In the genomic region with DNA sequence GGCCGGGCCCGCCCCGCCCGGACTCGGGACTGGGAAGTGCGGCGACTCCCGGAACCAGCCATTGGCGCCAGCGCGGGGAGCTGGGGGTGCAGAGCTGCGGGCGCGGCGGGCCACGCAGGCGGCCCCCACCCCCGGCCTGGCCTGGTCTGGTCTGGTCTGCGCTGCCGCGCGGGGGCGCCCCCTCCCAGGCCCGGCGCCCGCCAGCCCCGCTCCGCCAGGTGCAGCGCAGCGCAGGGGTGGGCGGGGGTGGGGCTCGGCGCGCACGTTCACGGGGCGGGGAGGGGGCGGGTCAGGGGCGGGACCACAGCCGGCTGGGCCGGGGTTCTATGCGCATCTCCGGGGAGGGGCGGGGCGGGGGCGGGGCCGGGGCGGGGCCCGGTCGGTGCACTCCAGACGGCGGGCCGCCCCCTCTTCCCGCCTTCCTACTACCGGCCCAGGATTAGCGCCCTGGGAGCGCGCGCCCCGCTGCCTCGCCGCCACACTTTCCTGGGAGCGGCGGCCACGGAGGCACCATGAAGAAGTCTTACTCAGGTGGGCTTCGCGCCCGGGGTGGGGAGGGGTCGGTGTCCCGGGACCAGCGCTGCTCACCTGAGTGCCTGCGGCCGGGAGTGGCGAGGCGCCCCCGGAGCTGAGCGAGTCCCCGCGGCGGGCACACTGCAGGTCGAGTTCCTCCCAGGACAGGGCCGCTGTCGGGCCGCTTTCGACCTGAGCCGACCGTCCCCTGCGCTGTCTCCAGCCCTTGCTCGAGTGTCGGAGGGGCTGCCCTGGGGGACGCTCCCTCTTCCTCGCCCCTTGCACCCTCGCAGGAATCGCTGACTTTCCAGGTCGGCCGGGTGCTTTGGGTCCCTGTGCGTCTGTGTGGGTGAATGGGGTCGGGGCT, we compare ENCODE assay signal across 1 cellular context.
TF ChIP-seq lines count a peak whose summit lies in the region.

No MANE protein-coding gene starts in this region.

TF ChIP-seq in HepG2, 621 proteins besides CTCF, POLR2A, EP300 and RAD21 (continued from another document and continues in another):
- TF ChIP-seq, protein P1, sequence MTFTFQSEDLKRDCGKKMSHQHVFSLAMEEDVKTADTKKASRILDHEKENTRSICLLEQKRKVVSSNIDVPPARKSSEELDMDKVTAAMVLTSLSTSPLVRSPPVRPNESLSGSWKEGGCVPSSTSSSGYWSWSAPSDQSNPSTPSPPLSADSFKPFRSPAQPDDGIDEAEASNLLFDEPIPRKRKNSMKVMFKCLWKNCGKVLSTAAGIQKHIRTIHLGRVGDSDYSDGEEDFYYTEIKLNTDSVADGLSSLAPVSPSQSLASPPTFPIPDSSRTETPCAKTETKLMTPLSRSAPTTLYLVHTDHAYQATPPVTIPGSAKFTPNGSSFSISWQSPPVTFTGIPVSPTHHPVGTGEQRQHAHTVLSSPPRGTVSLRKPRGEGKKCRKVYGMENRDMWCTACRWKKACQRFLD (CRISPR knock-in tag; IDR thresholded peaks at IDR 0.05; ENCODE audit: borderline replicate concordance): 0 out of 2 replicates have a peak, but pooled peaks have one; percentile 39
- TF ChIP-seq, protein P2, sequence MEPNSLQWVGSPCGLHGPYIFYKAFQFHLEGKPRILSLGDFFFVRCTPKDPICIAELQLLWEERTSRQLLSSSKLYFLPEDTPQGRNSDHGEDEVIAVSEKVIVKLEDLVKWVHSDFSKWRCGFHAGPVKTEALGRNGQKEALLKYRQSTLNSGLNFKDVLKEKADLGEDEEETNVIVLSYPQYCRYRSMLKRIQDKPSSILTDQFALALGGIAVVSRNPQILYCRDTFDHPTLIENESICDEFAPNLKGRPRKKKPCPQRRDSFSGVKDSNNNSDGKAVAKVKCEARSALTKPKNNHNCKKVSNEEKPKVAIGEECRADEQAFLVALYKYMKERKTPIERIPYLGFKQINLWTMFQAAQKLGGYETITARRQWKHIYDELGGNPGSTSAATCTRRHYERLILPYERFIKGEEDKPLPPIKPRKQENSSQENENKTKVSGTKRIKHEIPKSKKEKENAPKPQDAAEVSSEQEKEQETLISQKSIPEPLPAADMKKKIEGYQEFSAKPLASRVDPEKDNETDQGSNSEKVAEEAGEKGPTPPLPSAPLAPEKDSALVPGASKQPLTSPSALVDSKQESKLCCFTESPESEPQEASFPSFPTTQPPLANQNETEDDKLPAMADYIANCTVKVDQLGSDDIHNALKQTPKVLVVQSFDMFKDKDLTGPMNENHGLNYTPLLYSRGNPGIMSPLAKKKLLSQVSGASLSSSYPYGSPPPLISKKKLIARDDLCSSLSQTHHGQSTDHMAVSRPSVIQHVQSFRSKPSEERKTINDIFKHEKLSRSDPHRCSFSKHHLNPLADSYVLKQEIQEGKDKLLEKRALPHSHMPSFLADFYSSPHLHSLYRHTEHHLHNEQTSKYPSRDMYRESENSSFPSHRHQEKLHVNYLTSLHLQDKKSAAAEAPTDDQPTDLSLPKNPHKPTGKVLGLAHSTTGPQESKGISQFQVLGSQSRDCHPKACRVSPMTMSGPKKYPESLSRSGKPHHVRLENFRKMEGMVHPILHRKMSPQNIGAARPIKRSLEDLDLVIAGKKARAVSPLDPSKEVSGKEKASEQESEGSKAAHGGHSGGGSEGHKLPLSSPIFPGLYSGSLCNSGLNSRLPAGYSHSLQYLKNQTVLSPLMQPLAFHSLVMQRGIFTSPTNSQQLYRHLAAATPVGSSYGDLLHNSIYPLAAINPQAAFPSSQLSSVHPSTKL (CRISPR knock-in tag; IDR thresholded peaks at IDR 0.05): peak; percentile 30; the same call in 1 of the 2 replicates
- TF ChIP-seq, protein P3, sequence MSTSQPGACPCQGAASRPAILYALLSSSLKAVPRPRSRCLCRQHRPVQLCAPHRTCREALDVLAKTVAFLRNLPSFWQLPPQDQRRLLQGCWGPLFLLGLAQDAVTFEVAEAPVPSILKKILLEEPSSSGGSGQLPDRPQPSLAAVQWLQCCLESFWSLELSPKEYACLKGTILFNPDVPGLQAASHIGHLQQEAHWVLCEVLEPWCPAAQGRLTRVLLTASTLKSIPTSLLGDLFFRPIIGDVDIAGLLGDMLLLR (CRISPR knock-in tag; IDR thresholded peaks at IDR 0.05): no peak
- TF ChIP-seq CBFB (CRISPR knock-in tag; IDR thresholded peaks at IDR 0.05) (no peak), HOXA3 (CRISPR knock-in tag; IDR thresholded peaks at IDR 0.05) (peak; percentile 40; the same call in 1 of the 2 replicates), ZNF569 (CRISPR knock-in tag; IDR thresholded peaks at IDR 0.05; ENCODE audit: borderline replicate concordance) (no peak), MED1 (CRISPR knock-in tag; IDR thresholded peaks at IDR 0.05) (peak; percentile 62), ZNF225 (CRISPR knock-in tag; IDR thresholded peaks at IDR 0.05) (peak; percentile 89; the same call in 1 of the 2 replicates), IKZF4 (CRISPR knock-in tag; IDR thresholded peaks at IDR 0.05; ENCODE audit: borderline replicate concordance, low read depth, not compliant biosample characterization) (peak; percentile 39), PCBP1 (IDR thresholded peaks at IDR 0.05; ENCODE audit: borderline replicate concordance, low read depth, low read length) (0 out of 2 replicates have a peak, but pooled peaks have one; percentile 9), GATA4 (IDR thresholded peaks at IDR 0.05; ENCODE audit: borderline replicate concordance, low read depth) (no peak), NCOR1 (IDR thresholded peaks at IDR 0.05; ENCODE audit: borderline replicate concordance, low read length) (no peak; the same call in 1 of the 2 replicates), CCAR2 (optimal IDR thresholded peaks at IDR 0.05; ENCODE audit: low read depth, low read length) (no peak), CREM (IDR thresholded peaks at IDR 0.05) (no peak), CREM (CRISPR knock-in tag; IDR thresholded peaks at IDR 0.05) (no peak), ZNF678 (CRISPR knock-in tag; IDR thresholded peaks at IDR 0.05) (peak; percentile 91; the same call in 1 of the 2 replicates), ZNF292 (CRISPR knock-in tag; IDR thresholded peaks at IDR 0.05; ENCODE audit: borderline replicate concordance, low read depth) (no peak), CEBPB (IDR thresholded peaks at IDR 0.05; ENCODE audit: borderline replicate concordance, low read depth, low read length) (no peak), ZNF124 (CRISPR knock-in tag; IDR thresholded peaks at IDR 0.05) (peak; percentile 70), CHD4 (IDR thresholded peaks at IDR 0.05; ENCODE audit: borderline replicate concordance, low read length) (no peak), ZNF333 (CRISPR knock-in tag; IDR thresholded peaks at IDR 0.05; ENCODE audit: borderline replicate concordance) (no peak), GATAD1 (CRISPR knock-in tag; IDR thresholded peaks at IDR 0.05) (no peak), ZNF577 (CRISPR knock-in tag; IDR thresholded peaks at IDR 0.05; ENCODE audit: borderline replicate concordance, low read depth) (no peak), ONECUT2 (CRISPR knock-in tag; IDR thresholded peaks at IDR 0.05) (no peak)
- TF ChIP-seq, protein P4, sequence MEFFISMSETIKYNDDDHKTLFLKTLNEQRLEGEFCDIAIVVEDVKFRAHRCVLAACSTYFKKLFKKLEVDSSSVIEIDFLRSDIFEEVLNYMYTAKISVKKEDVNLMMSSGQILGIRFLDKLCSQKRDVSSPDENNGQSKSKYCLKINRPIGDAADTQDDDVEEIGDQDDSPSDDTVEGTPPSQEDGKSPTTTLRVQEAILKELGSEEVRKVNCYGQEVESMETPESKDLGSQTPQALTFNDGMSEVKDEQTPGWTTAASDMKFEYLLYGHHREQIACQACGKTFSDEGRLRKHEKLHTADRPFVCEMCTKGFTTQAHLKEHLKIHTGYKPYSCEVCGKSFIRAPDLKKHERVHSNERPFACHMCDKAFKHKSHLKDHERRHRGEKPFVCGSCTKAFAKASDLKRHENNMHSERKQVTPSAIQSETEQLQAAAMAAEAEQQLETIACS (CRISPR knock-in tag; IDR thresholded peaks at IDR 0.05): peak; percentile 70
- TF ChIP-seq, protein P5, sequence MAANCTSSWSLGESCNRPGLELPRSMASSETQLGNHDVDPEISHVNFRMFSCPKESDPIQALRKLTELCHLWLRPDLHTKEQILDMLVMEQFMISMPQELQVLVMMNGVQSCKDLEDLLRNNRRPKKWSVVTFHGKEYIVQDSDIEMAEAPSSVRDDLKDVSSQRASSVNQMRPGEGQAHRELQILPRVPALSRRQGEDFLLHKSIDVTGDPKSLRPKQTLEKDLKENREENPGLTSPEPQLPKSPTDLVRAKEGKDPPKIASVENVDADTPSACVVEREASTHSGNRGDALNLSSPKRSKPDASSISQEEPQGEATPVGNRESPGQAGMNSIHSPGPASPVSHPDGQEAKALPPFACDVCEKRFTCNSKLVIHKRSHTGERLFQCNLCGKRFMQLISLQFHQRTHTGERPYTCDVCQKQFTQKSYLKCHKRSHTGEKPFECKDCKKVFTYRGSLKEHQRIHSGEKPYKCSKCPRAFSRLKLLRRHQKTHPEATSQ (CRISPR knock-in tag; IDR thresholded peaks at IDR 0.05; ENCODE audit: borderline replicate concordance): no peak
- TF ChIP-seq, protein P6, sequence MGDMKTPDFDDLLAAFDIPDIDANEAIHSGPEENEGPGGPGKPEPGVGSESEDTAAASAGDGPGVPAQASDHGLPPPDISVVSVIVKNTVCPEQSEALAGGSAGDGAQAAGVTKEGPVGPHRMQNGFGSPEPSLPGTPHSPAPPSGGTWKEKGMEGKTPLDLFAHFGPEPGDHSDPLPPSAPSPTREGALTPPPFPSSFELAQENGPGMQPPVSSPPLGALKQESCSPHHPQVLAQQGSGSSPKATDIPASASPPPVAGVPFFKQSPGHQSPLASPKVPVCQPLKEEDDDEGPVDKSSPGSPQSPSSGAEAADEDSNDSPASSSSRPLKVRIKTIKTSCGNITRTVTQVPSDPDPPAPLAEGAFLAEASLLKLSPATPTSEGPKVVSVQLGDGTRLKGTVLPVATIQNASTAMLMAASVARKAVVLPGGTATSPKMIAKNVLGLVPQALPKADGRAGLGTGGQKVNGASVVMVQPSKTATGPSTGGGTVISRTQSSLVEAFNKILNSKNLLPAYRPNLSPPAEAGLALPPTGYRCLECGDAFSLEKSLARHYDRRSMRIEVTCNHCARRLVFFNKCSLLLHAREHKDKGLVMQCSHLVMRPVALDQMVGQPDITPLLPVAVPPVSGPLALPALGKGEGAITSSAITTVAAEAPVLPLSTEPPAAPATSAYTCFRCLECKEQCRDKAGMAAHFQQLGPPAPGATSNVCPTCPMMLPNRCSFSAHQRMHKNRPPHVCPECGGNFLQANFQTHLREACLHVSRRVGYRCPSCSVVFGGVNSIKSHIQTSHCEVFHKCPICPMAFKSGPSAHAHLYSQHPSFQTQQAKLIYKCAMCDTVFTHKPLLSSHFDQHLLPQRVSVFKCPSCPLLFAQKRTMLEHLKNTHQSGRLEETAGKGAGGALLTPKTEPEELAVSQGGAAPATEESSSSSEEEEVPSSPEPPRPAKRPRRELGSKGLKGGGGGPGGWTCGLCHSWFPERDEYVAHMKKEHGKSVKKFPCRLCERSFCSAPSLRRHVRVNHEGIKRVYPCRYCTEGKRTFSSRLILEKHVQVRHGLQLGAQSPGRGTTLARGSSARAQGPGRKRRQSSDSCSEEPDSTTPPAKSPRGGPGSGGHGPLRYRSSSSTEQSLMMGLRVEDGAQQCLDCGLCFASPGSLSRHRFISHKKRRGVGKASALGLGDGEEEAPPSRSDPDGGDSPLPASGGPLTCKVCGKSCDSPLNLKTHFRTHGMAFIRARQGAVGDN (CRISPR knock-in tag; IDR thresholded peaks at IDR 0.05): peak; percentile 92
- TF ChIP-seq, protein P7, sequence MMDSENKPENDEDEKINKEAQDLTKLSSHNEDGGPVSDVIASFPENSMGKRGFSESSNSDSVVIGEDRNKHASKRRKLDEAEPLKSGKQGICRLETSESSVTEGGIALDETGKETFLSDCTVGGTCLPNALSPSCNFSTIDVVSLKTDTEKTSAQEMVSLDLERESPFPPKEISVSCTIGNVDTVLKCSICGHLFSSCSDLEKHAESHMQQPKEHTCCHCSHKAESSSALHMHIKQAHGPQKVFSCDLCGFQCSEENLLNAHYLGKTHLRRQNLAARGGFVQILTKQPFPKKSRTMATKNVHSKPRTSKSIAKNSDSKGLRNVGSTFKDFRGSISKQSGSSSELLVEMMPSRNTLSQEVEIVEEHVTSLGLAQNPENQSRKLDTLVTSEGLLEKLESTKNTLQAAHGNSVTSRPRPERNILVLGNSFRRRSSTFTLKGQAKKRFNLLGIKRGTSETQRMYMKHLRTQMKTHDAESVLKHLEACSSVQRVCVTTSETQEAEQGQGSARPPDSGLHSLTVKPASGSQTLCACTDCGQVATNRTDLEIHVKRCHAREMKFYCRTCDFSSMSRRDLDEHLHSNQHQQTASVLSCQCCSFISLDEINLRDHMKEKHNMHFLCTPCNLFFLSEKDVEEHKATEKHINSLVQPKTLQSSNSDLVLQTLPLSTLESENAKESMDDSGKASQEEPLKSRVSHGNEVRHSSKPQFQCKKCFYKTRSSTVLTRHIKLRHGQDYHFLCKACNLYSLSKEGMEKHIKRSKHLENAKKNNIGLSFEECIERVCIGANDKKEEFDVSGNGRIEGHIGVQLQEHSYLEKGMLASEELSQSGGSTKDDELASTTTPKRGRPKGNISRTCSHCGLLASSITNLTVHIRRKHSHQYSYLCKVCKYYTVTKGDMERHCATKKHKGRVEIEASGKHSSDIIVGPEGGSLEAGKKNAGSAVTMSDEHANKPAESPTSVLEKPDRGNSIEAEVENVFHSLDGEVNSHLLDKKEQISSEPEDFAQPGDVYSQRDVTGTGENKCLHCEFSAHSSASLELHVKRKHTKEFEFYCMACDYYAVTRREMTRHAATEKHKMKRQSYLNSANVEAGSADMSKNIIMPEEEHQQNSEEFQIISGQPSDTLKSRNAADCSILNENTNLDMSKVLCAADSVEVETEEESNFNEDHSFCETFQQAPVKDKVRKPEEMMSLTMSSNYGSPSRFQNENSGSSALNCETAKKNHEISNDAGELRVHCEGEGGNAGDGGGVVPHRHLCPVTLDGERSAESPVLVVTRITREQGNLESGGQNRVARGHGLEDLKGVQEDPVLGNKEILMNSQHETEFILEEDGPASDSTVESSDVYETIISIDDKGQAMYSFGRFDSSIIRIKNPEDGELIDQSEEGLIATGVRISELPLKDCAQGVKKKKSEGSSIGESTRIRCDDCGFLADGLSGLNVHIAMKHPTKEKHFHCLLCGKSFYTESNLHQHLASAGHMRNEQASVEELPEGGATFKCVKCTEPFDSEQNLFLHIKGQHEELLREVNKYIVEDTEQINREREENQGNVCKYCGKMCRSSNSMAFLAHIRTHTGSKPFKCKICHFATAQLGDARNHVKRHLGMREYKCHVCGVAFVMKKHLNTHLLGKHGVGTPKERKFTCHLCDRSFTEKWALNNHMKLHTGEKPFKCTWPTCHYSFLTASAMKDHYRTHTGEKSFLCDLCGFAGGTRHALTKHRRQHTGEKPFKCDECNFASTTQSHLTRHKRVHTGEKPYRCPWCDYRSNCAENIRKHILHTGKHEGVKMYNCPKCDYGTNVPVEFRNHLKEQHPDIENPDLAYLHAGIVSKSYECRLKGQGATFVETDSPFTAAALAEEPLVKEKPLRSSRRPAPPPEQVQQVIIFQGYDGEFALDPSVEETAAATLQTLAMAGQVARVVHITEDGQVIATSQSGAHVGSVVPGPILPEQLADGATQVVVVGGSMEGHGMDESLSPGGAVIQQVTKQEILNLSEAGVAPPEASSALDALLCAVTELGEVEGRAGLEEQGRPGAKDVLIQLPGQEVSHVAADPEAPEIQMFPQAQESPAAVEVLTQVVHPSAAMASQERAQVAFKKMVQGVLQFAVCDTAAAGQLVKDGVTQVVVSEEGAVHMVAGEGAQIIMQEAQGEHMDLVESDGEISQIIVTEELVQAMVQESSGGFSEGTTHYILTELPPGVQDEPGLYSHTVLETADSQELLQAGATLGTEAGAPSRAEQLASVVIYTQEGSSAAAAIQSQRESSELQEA (CRISPR knock-in tag; IDR thresholded peaks at IDR 0.05; ENCODE audit: not compliant biosample characterization): peak; percentile 60
- TF ChIP-seq, protein P8, sequence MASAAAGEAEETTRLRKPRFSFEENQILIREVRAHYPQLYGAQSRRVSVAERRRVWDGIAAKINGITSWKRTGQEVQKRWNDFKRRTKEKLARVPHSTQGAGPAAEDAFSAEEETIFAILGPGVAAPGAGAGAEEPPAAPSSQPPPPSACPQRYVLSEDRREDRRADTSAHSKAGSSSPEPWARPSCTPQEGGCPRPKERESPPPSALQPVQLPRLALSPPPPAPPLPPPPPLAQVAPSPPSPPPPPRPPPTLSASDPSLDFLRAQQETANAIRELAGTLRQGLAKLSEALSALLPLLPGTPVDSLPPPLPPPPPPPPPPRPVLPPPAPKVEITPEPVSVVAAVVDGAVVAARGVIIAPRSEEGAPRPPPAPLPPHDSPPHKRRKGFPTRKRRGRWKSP (CRISPR knock-in tag; IDR thresholded peaks at IDR 0.05): peak; percentile 100
